17 cellular contexts compared by ENCODE assay signal in the genomic region with DNA sequence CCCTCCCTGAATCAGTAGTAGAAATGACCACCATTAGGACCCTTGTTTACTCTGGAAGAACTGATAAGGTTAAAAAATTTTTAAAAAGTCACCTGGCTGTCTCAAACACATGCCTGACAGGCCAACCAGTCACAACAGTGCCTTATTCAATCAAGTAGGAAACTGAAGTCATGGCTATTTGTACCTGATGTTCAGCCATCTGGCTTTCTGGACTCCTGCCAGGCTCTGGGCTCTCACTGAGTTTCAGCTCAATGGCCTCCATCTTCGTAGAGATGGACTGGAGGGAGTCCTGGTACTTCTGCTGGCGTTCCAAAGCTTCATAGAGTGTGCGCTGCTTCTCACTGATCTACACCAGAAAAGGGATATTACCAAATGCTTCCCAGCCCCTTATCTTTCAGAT.
DNase-seq lines count a peak whose midpoint lies in the region; ATAC-seq lines count a peak whose summit lies in the region.
"Had no signal": no experiment of that assay in that cellular context is flagged by ENCODE, and none has a peak within 500 bp of the region (broad histone marks: within the 10 kb centered on the region; RNA-seq: fewer than 3 reads in every experiment).

No MANE protein-coding gene starts in this region.

- no peak overlapping the region for H3K27ac Mint-ChIP-seq in effector memory CD8-positive, alpha-beta T cell
- H3K27ac Mint-ChIP-seq: activated naive CD4-positive, alpha-beta T cell treated with anti-CD3 and anti-CD28 coated beads, Interleukin-2, amount 50 U/mL, for 24 hours; HFFc6 had no signal

- peak overlapping the region; percentile 51 for H3K27ac ChIP-seq in right cardiac atrium (ENCODE audit: low read length)
- H3K27ac ChIP-seq: ovary, Peyer's patch had no signal

- DNase-seq in D341Med (ENCODE audit: low spot score): peak; percentile 42
- DNase-seq in NCI-H1105 treated with DMSO at 0.1 percent for 48 hours (lab: John Stamatoyannopoulos, UW): peak; percentile 63
- peak; percentile 52 for DNase-seq in RPMI8226
- DNase-seq in right cardiac atrium: peak in 2 of 3 donors; percentile 33 to 64
- DNase-seq in hepatic stellate cell (ENCODE audit: low spot score): no peak
- DNase-seq in effector memory CD8-positive, alpha-beta T cell: no peak
- DNase-seq: activated CD4-positive, alpha-beta T cell treated with anti-CD3 and anti-CD28 coated beads for 48 hours; AML-193; HFFc6; kidney; NCI-H1930; Peyer's patch; stimulated activated CD4-positive, alpha-beta T cell treated with anti-CD3 and anti-CD28 coated beads, Interleukin-12 subunit alpha, Interleukin-12 subunit beta, amount 100 ng/mL, for 4 hours had no signal

- no peak overlapping the region for H3K4me3 ChIP-seq in right cardiac atrium (ENCODE audit: low read length)
- H3K4me3 ChIP-seq: ovary, Peyer's patch had no signal

- ATAC-seq in right cardiac atrium (peak in 1 of 2 donors; percentile 22), HG03520 (IDR thresholded peaks at IDR 0.05; ENCODE audit: unreplicated experiment) (no peak), HG03432 (IDR thresholded peaks at IDR 0.05; ENCODE audit: unreplicated experiment) (no peak)
- no peak for ATAC-seq in effector memory CD8-positive, alpha-beta T cell (replicated peaks)

- WGBS in right cardiac atrium: 85% methylated on average over 3 of the region's 3 CpGs

- peaks cover 8% of the 10 kb centered on the region for H3K4me1 ChIP-seq in right cardiac atrium (ENCODE audit: control insufficient read depth, insufficient read depth, low read length)
- H3K4me1 ChIP-seq: Peyer's patch had no signal

- intact Hi-C loops in right cardiac atrium (cut with DNase I): no loop called here

- H3K4me3 Mint-ChIP-seq in effector memory CD8-positive, alpha-beta T cell: no peak overlapping the region
- H3K4me3 Mint-ChIP-seq: activated naive CD4-positive, alpha-beta T cell treated with anti-CD3 and anti-CD28 coated beads, Interleukin-2, amount 50 U/mL, for 24 hours; HFFc6 had no signal

- no peaks in the 10 kb centered on the region for H3K27me3 Mint-ChIP-seq in effector memory CD8-positive, alpha-beta T cell
- H3K27me3 Mint-ChIP-seq: activated naive CD4-positive, alpha-beta T cell treated with anti-CD3 and anti-CD28 coated beads, Interleukin-2, amount 50 U/mL, for 24 hours had no signal

- H3K4me1 Mint-ChIP-seq in effector memory CD8-positive, alpha-beta T cell (ENCODE audit: low read depth in 2 of 2): peaks cover 17 to 21% of the 10 kb centered on the region in 2 donors

- H3K9me3 Mint-ChIP-seq in effector memory CD8-positive, alpha-beta T cell: no peaks in the 10 kb centered on the region
- H3K9me3 Mint-ChIP-seq: activated naive CD4-positive, alpha-beta T cell treated with anti-CD3 and anti-CD28 coated beads, Interleukin-2, amount 50 U/mL, for 24 hours; HFFc6 had no signal

- H3K9me3 ChIP-seq in right cardiac atrium (ENCODE audit: control insufficient read depth, low read length): no peaks in the 10 kb centered on the region
- H3K9me3 ChIP-seq: ovary, Peyer's patch had no signal

- peaks cover 36% of the 10 kb centered on the region for H3K36me3 Mint-ChIP-seq in effector memory CD8-positive, alpha-beta T cell (ENCODE audit: insufficient read depth)

- H3K27me3 ChIP-seq in right cardiac atrium (ENCODE audit: control insufficient read depth, insufficient read depth): no peaks in the 10 kb centered on the region
- H3K27me3 ChIP-seq: ovary, Peyer's patch had no signal

Comparison
In these comparisons a context has a peak if more than half of its experiments do, and no peak if none do; other contexts are left out.
1. DNase-seq: peak in D341Med (single experiment), NCI-H1105 treated with DMSO at 0.1 percent for 48 hours (single experiment), RPMI8226 (single experiment) and right cardiac atrium (2 of 3); none in hepatic stellate cell (single experiment) and effector memory CD8-positive, alpha-beta T cell (0 of 3).